Comparison of ENCODE assay signal across 20 cellular contexts in the genomic region with DNA sequence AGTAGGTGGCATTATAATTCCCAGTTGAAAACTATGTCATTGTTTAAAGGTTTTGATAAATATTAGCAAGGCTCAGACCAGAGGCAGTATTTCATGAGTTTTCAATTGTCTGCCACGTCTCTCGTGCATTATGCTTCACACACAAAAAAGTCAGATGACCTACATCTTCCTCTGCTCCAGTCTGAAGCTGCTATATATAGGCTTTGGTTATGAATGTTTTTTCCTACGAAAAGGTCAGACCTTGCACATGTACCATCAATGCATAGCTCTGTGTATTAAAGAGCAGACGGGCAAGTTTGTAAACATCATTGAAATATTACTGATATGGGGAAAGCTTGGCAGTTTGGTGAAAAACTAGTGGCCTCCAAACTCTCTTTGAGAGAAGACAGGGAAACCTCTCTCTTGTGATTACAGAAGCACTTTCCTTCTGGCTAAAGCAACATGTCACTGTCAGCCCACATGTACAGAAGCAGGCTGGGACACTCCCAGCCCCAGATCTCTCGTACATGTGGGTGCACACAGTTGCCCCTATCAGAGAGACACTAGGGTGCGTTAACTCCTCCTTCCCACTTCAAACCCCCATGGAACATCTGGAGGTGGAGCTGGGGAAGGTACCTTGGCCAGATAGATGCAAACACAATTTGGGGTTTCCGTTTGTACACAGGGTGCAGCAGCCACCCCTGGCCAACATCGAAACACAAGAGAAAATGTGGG.
DNase-seq lines count a peak whose midpoint lies in the region; ATAC-seq and TF ChIP-seq lines count a peak whose summit lies in the region.
"Had no signal": no experiment of that assay in that cellular context is flagged by ENCODE, and none has a peak within 500 bp of the region (broad histone marks: within the 10 kb centered on the region; RNA-seq: fewer than 3 reads in every experiment).

No MANE protein-coding gene starts in this region.

- intact Hi-C loops in activated CD4-positive, alpha-beta T cell treated with anti-CD3 and anti-CD28 coated beads, Interleukin-2, amount 10 ng/mL, durations not matched to agents 24 days and 14 days (cut with micrococcal nuclease) = loop anchor here (1.0 kb wide), 2 partner anchors 34 to 194 kb away; no protein-coding TSS in a partner anchor
- intact Hi-C loops in left ventricle myocardium superior (cut with micrococcal nuclease) = no loop called here

- no peak overlapping the region for H3K27ac ChIP-seq in CD4-positive, CD25-positive, alpha-beta regulatory T cell (ENCODE audit: insufficient read depth, low read length, poor library complexity, severe bottlenecking)
- H3K27ac ChIP-seq: pancreas, SJCRH30, upper lobe of right lung had no signal

- no peak for TF ChIP-seq POLR2A in GM18505 (IDR thresholded peaks at IDR 0.05; ENCODE audit: borderline replicate concordance, extremely low read depth, insufficient read depth, insufficient read length)

- no peak for DNase-seq in activated CD4-positive, alpha-beta T cell treated with anti-CD3 and anti-CD28 coated beads, Interleukin-2, amount 10 ng/mL, durations not matched to agents 24 days and 14 days
- DNase-seq in activated CD4-positive, alpha-beta T cell treated with anti-CD3 and anti-CD28 coated beads, Interleukin-2, amount 10 ng/mL, durations not matched to agents 7 days and 5 days = no peak
- DNase-seq in CD4-positive, CD25-positive, alpha-beta regulatory T cell = no peak
- DNase-seq in activated CD8-positive, alpha-beta T cell treated with anti-CD3 and anti-CD28 coated beads, Interleukin-2, amount 10 ng/mL, durations not matched to agents 7 days and 5 days = no peak
- DNase-seq in left ventricle myocardium superior (no peak), GM10266 (ENCODE audit: extremely low spot score) (no peak)
- DNase-seq: DMS53, kidney glomerular epithelial cell, mesendoderm, natural killer cell, NCI-H1417, NCI-H2171, pancreas, PC-3, SJCRH30, T1000, upper lobe of right lung had no signal

- no peaks in the 10 kb centered on the region for H3K36me3 ChIP-seq in CD4-positive, CD25-positive, alpha-beta regulatory T cell (ENCODE audit: control insufficient read depth, insufficient read depth, low read length)
- H3K36me3 ChIP-seq: pancreas, SJCRH30, upper lobe of right lung had no signal

- POLR2A ChIA-PET in activated CD4-positive, alpha-beta T cell treated with anti-CD3 and anti-CD28 coated beads, Interleukin-2, amount 10 ng/mL, durations not matched to agents 7 days and 5 days (lab: Charles Lee) = no interaction called here
- POLR2A ChIA-PET in activated CD8-positive, alpha-beta T cell treated with anti-CD3 and anti-CD28 coated beads, Interleukin-2, amount 10 ng/mL, durations not matched to agents 7 days and 5 days (lab: Charles Lee) = interaction anchor here (1.8 kb wide), 1 partner anchor 186 kb away, joined by 3 read pairs; no protein-coding TSS in a partner anchor

- no peaks in the 10 kb centered on the region for H3K4me1 ChIP-seq in CD4-positive, CD25-positive, alpha-beta regulatory T cell (ENCODE audit: control insufficient read depth, insufficient read depth, low read length, poor library complexity, severe bottlenecking)
- H3K4me1 ChIP-seq: pancreas, SJCRH30, upper lobe of right lung had no signal

- H3K4me3 ChIP-seq in CD4-positive, CD25-positive, alpha-beta regulatory T cell (ENCODE audit: low read depth, low read length) = no peak overlapping the region
- H3K4me3 ChIP-seq: pancreas, SJCRH30, upper lobe of right lung had no signal

- no peak for ATAC-seq in CD4-positive, CD25-positive, alpha-beta regulatory T cell (ENCODE audit: low read depth in 2 of 2)
- ATAC-seq in activated CD8-positive, alpha-beta T cell treated with anti-CD3 and anti-CD28 coated beads, Interleukin-2, amount 10 ng/mL, durations not matched to agents 7 days and 5 days = peak; percentile 30
- peak; percentile 72 for ATAC-seq in left ventricle myocardium superior
- no peak for ATAC-seq in GM18505 (IDR thresholded peaks at IDR 0.05; ENCODE audit: unreplicated experiment)
- no peak for ATAC-seq in GM18873 (IDR thresholded peaks at IDR 0.05; ENCODE audit: low FRiP score, unreplicated experiment)
- ATAC-seq: natural killer cell, pancreas, PC-3, upper lobe of right lung had no signal

- peaks cover 1% of the 10 kb centered on the region for H3K27me3 Mint-ChIP-seq in activated CD4-positive, alpha-beta T cell treated with anti-CD3 and anti-CD28 coated beads, Interleukin-2, amount 10 ng/mL, durations not matched to agents 24 days and 14 days
- peaks cover 3% of the 10 kb centered on the region for H3K27me3 Mint-ChIP-seq in activated CD4-positive, alpha-beta T cell treated with anti-CD3 and anti-CD28 coated beads, Interleukin-2, amount 10 ng/mL, durations not matched to agents 7 days and 5 days
- peaks cover 10% of the 10 kb centered on the region for H3K27me3 Mint-ChIP-seq in CD4-positive, CD25-positive, alpha-beta regulatory T cell
- H3K27me3 Mint-ChIP-seq in activated CD8-positive, alpha-beta T cell treated with anti-CD3 and anti-CD28 coated beads, Interleukin-2, amount 10 ng/mL, durations not matched to agents 7 days and 5 days (ENCODE audit: low read depth) = no peaks in the 10 kb centered on the region

- no peaks in the 10 kb centered on the region for H3K27me3 ChIP-seq in CD4-positive, CD25-positive, alpha-beta regulatory T cell (ENCODE audit: control insufficient read depth, insufficient read depth, low read length)
- H3K27me3 ChIP-seq: pancreas, SJCRH30, upper lobe of right lung had no signal

- no peak for TF ChIP-seq CTCF in GM10266 (IDR thresholded peaks at IDR 0.05; ENCODE audit: control insufficient read depth, insufficient read depth, low read depth, missing control alignments)

- H3K9me3 ChIP-seq in CD4-positive, CD25-positive, alpha-beta regulatory T cell (ENCODE audit: control insufficient read depth in 2 of 2, low read length in 2 of 2) = peaks cover 6 to 8% of the 10 kb centered on the region in 2 experiments
- H3K9me3 ChIP-seq: pancreas, SJCRH30 had no signal

- H3K36me3 Mint-ChIP-seq in activated CD4-positive, alpha-beta T cell treated with anti-CD3 and anti-CD28 coated beads, Interleukin-2, amount 10 ng/mL, durations not matched to agents 24 days and 14 days (ENCODE audit: low read depth) = peaks cover 8% of the 10 kb centered on the region
- peaks cover 16% of the 10 kb centered on the region for H3K36me3 Mint-ChIP-seq in activated CD4-positive, alpha-beta T cell treated with anti-CD3 and anti-CD28 coated beads, Interleukin-2, amount 10 ng/mL, durations not matched to agents 7 days and 5 days (ENCODE audit: low read depth)
- no peaks in the 10 kb centered on the region for H3K36me3 Mint-ChIP-seq in CD4-positive, CD25-positive, alpha-beta regulatory T cell
- H3K36me3 Mint-ChIP-seq in activated CD8-positive, alpha-beta T cell treated with anti-CD3 and anti-CD28 coated beads, Interleukin-2, amount 10 ng/mL, durations not matched to agents 7 days and 5 days (ENCODE audit: low read depth) = peaks cover 17% of the 10 kb centered on the region

- H3K4me3 Mint-ChIP-seq in activated CD4-positive, alpha-beta T cell treated with anti-CD3 and anti-CD28 coated beads, Interleukin-2, amount 10 ng/mL, durations not matched to agents 24 days and 14 days = peak overlapping the region; percentile 16
- H3K4me3 Mint-ChIP-seq in activated CD4-positive, alpha-beta T cell treated with anti-CD3 and anti-CD28 coated beads, Interleukin-2, amount 10 ng/mL, durations not matched to agents 7 days and 5 days = no peak overlapping the region
- H3K4me3 Mint-ChIP-seq in CD4-positive, CD25-positive, alpha-beta regulatory T cell = peak overlapping the region in 1 of 4 donors; percentile 18
- no peak overlapping the region for H3K4me3 Mint-ChIP-seq in activated CD8-positive, alpha-beta T cell treated with anti-CD3 and anti-CD28 coated beads, Interleukin-2, amount 10 ng/mL, durations not matched to agents 7 days and 5 days
- H3K4me3 Mint-ChIP-seq: CD14-positive monocyte, natural killer cell had no signal

- CTCF ChIA-PET in activated CD4-positive, alpha-beta T cell treated with anti-CD3 and anti-CD28 coated beads, Interleukin-2, amount 10 ng/mL, durations not matched to agents 7 days and 5 days (lab: Charles Lee) = interaction anchor here (0.6 to 1.3 kb wide), 4 partner anchors 9 to 190 kb away, joined by 3 to 4 read pairs (median 3); no protein-coding TSS in a partner anchor
- CTCF ChIA-PET in activated CD8-positive, alpha-beta T cell treated with anti-CD3 and anti-CD28 coated beads, Interleukin-2, amount 10 ng/mL, durations not matched to agents 7 days and 5 days (lab: Charles Lee) = interaction anchor here (1.0 to 2.4 kb wide), 5 partner anchors 30 to 189 kb away, joined by 3 to 11 read pairs (median 3); no protein-coding TSS in a partner anchor

- H3K9me3 Mint-ChIP-seq in activated CD4-positive, alpha-beta T cell treated with anti-CD3 and anti-CD28 coated beads, Interleukin-2, amount 10 ng/mL, durations not matched to agents 24 days and 14 days = peaks cover 17% of the 10 kb centered on the region
- peaks cover 23% of the 10 kb centered on the region for H3K9me3 Mint-ChIP-seq in activated CD4-positive, alpha-beta T cell treated with anti-CD3 and anti-CD28 coated beads, Interleukin-2, amount 10 ng/mL, durations not matched to agents 7 days and 5 days
- peaks cover 0 to 11% (median 4%) of the 10 kb centered on the region in 7 donors for H3K9me3 Mint-ChIP-seq in CD4-positive, CD25-positive, alpha-beta regulatory T cell
- peaks cover 14% of the 10 kb centered on the region for H3K9me3 Mint-ChIP-seq in activated CD8-positive, alpha-beta T cell treated with anti-CD3 and anti-CD28 coated beads, Interleukin-2, amount 10 ng/mL, durations not matched to agents 7 days and 5 days (ENCODE audit: insufficient read depth)

- H3K27ac Mint-ChIP-seq in activated CD4-positive, alpha-beta T cell treated with anti-CD3 and anti-CD28 coated beads, Interleukin-2, amount 10 ng/mL, durations not matched to agents 24 days and 14 days = peak overlapping the region; percentile 89
- H3K27ac Mint-ChIP-seq in activated CD4-positive, alpha-beta T cell treated with anti-CD3 and anti-CD28 coated beads, Interleukin-2, amount 10 ng/mL, durations not matched to agents 7 days and 5 days = no peak overlapping the region
- H3K27ac Mint-ChIP-seq in CD4-positive, CD25-positive, alpha-beta regulatory T cell = peak overlapping the region in 2 of 3 donors; percentile 33 to 53
- no peak overlapping the region for H3K27ac Mint-ChIP-seq in activated CD8-positive, alpha-beta T cell treated with anti-CD3 and anti-CD28 coated beads, Interleukin-2, amount 10 ng/mL, durations not matched to agents 7 days and 5 days
- H3K27ac Mint-ChIP-seq: CD14-positive monocyte had no signal

- H3K4me1 Mint-ChIP-seq in activated CD4-positive, alpha-beta T cell treated with anti-CD3 and anti-CD28 coated beads, Interleukin-2, amount 10 ng/mL, durations not matched to agents 24 days and 14 days = peaks cover 52% of the 10 kb centered on the region
- H3K4me1 Mint-ChIP-seq in activated CD4-positive, alpha-beta T cell treated with anti-CD3 and anti-CD28 coated beads, Interleukin-2, amount 10 ng/mL, durations not matched to agents 7 days and 5 days = peaks cover 23% of the 10 kb centered on the region
- H3K4me1 Mint-ChIP-seq in CD4-positive, CD25-positive, alpha-beta regulatory T cell = peaks cover 18 to 47% (median 22%) of the 10 kb centered on the region in 4 donors
- peaks cover 36% of the 10 kb centered on the region for H3K4me1 Mint-ChIP-seq in activated CD8-positive, alpha-beta T cell treated with anti-CD3 and anti-CD28 coated beads, Interleukin-2, amount 10 ng/mL, durations not matched to agents 7 days and 5 days (ENCODE audit: low read depth)

Comparison
In these comparisons a context has a peak if more than half of its experiments do, and no peak if none do; other contexts are left out.
1. H3K27ac Mint-ChIP-seq: peak in activated CD4-positive, alpha-beta T cell treated with anti-CD3 and anti-CD28 coated beads, Interleukin-2, amount 10 ng/mL, durations not matched to agents 24 days and 14 days (single experiment) and CD4-positive, CD25-positive, alpha-beta regulatory T cell (2 of 3); none in activated CD4-positive, alpha-beta T cell treated with anti-CD3 and anti-CD28 coated beads, Interleukin-2, amount 10 ng/mL, durations not matched to agents 7 days and 5 days (single experiment) and activated CD8-positive, alpha-beta T cell treated with anti-CD3 and anti-CD28 coated beads, Interleukin-2, amount 10 ng/mL, durations not matched to agents 7 days and 5 days (single experiment).
2. ATAC-seq: peak in activated CD8-positive, alpha-beta T cell treated with anti-CD3 and anti-CD28 coated beads, Interleukin-2, amount 10 ng/mL, durations not matched to agents 7 days and 5 days (single experiment) and left ventricle myocardium superior (single experiment); none in CD4-positive, CD25-positive, alpha-beta regulatory T cell (0 of 2), GM18505 (single experiment) and GM18873 (single experiment).